ENCODE assay signal across 23 cellular contexts in genomic region chr17:67521773-67522069, GRCh38.
"Had no signal": no experiment of that assay in that cellular context is flagged by ENCODE, and none has a peak within 500 bp of the region (broad histone marks: within the 10 kb centered on the region; RNA-seq: fewer than 3 reads in every experiment).

No MANE protein-coding gene starts in this region.

- ATAC-seq: activated CD8-positive, alpha-beta T cell treated with anti-CD3 and anti-CD28 coated beads, Interleukin-2, amount 10 ng/mL, durations not matched to agents 7 days and 5 days; esophagus mucosa; stimulated activated naive CD8-positive, alpha-beta T cell treated with anti-CD3 and anti-CD28 coated beads, Interleukin-15, Interleukin-2, amounts not matched to agents 100 U/mL and 50 U/mL, for 24 hours; upper lobe of right lung had no signal

- H3K4me2 ChIP-seq: hepatocyte had no signal

- H3K27ac Mint-ChIP-seq: activated CD8-positive, alpha-beta T cell treated with anti-CD3 and anti-CD28 coated beads, Interleukin-2, amount 10 ng/mL, durations not matched to agents 7 days and 5 days; activated naive CD4-positive, alpha-beta T cell treated with anti-CD3 and anti-CD28 coated beads, Interleukin-2, amount 50 U/mL, for 24 hours had no signal

- H3K4me3 ChIP-seq: adrenal gland, ascending aorta, hepatocyte, prostate gland, upper lobe of right lung had no signal

- H3K9me3 Mint-ChIP-seq: activated naive CD4-positive, alpha-beta T cell treated with anti-CD3 and anti-CD28 coated beads, Interleukin-2, amount 50 U/mL, for 24 hours had no signal

- H3K79me2 ChIP-seq: hepatocyte had no signal

- H2AFZ ChIP-seq: hepatocyte had no signal

- H3K27me3 ChIP-seq: adrenal gland, ascending aorta, hepatocyte, upper lobe of right lung had no signal

- DNase-seq: activated CD4-positive, alpha-beta T cell treated with anti-CD3 and anti-CD28 coated beads for 1 hour; activated CD4-positive, alpha-beta T cell treated with anti-CD3 and anti-CD28 coated beads, Interleukin-2, amount 50 U/mL, for 1 hour; activated CD8-positive, alpha-beta T cell treated with anti-CD3 and anti-CD28 coated beads, Interleukin-2, amount 10 ng/mL, durations not matched to agents 7 days and 5 days; activated gamma-delta T cell treated with Interleukin-2 at 50 U/mL for 16 hours; activated T-cell treated with anti-CD3 and anti-CD28 coated beads, Interleukin-2, amount 50 U/mL, for 1 hour; adrenal gland; central memory CD4-positive, alpha-beta T cell; dermis blood vessel endothelial cell; effector CD8-positive, alpha-beta T cell; glutamatergic neuron; stimulated activated CD4-positive, alpha-beta T cell treated with anti-CD3 and anti-CD28 coated beads, Interleukin-4, amount 100 ng/mL, for 4 hours; stimulated activated naive CD8-positive, alpha-beta T cell treated with anti-CD3 and anti-CD28 coated beads, Interleukin-15, Interleukin-2, amounts not matched to agents 100 U/mL and 50 U/mL, for 24 hours; T-helper 1 cell; upper lobe of right lung; WERI-Rb-1 had no signal

- FAIRE-seq: endothelial cell of umbilical vein, frontal cortex, TTC549 had no signal

- H3K36me3 ChIP-seq: adrenal gland, ascending aorta, prostate gland, upper lobe of right lung, WERI-Rb-1 had no signal

- H3K4me1 ChIP-seq: ascending aorta, prostate gland had no signal

- H3K27me3 Mint-ChIP-seq: activated naive CD4-positive, alpha-beta T cell treated with anti-CD3 and anti-CD28 coated beads, Interleukin-2, amount 50 U/mL, for 24 hours had no signal

- H3K27ac ChIP-seq: adrenal gland, ascending aorta, hepatocyte, prostate gland, upper lobe of right lung, WERI-Rb-1 had no signal

- H3K4me3 Mint-ChIP-seq: activated CD8-positive, alpha-beta T cell treated with anti-CD3 and anti-CD28 coated beads, Interleukin-2, amount 10 ng/mL, durations not matched to agents 7 days and 5 days; activated naive CD4-positive, alpha-beta T cell treated with anti-CD3 and anti-CD28 coated beads, Interleukin-2, amount 50 U/mL, for 24 hours had no signal

- H3K9me3 ChIP-seq: adrenal gland, ascending aorta, prostate gland, upper lobe of right lung had no signal
